ENCODE assay signal across 6 cellular contexts in genomic region chr14:24243336-24243836, GRCh38. TPM values are rescaled to one million over a fixed set of nuclear protein-coding genes. Genes with fewer than 3 reads are reported as not detected.
DNase-seq lines count a peak whose midpoint lies in the region; ATAC-seq and TF ChIP-seq lines count a peak whose summit lies in the region.

No MANE protein-coding gene starts in this region.

- CTCF ChIA-PET in activated B cell treated with CpG ODN at 0.5 μM for 24 hours (lab: Charles Lee): interaction anchor here (0.6 to 3.8 kb wide), 23 partner anchors 10 to 198 kb away, joined by 3 to 139 read pairs (median 6); partner anchors contain the start of genes CHMP4A, CIDEB, DHRS1 and GMPR2

- peaks cover 64% of the 10 kb centered on the region for H3K4me1 Mint-ChIP-seq in activated B cell treated with CpG ODN at 0.5 μM for 24 hours

- H3K9ac ChIP-seq in HUES64 (ENCODE audit: low read depth, low read length) (peak overlapping the region; percentile 69), liver (ENCODE audit: low read depth in 1 of 2, low read length in 2 of 2) (peak overlapping the region; percentile 56 to 92)

- H3K4me1 ChIP-seq in HUES64 (ENCODE audit: insufficient read depth, low read length) (peaks cover 5% of the 10 kb centered on the region; the same call in 1 of the 2 replicates), liver (ENCODE audit: control insufficient read depth in 4 of 4, insufficient read depth in 4 of 4, low read length in 3 of 4) (peaks cover 10 to 47% (median 27%) of the 10 kb centered on the region in 4 donors)

- intact Hi-C loops in activated B cell treated with CpG ODN at 0.5 μM for 24 hours (cut with micrococcal nuclease): loop anchor here (1.0 to 2.0 kb wide), 3 partner anchors 35 to 193 kb away; no protein-coding TSS in a partner anchor

- ATAC-seq in activated B cell treated with CpG ODN at 0.5 μM for 24 hours (ENCODE audit: low read depth) (no peak), HG02938 (IDR thresholded peaks at IDR 0.05; ENCODE audit: unreplicated experiment) (no peak)

- TF ChIP-seq RAD21 in liver (IDR thresholded peaks at IDR 0.05): no peak

- POLR2A ChIA-PET in activated B cell treated with CpG ODN at 0.5 μM for 24 hours (lab: Charles Lee): interaction anchor here (1.2 to 11.1 kb wide), 31 partner anchors 8 to 922 kb away, joined by 3 to 242 read pairs (median 20); partner anchors contain the start of genes CBLN3, CHMP4A, CIDEB and DCAF11

- H3K27ac ChIP-seq in HUES64 (ENCODE audit: low read depth, low read length) (peak overlapping the region; percentile 95; the same call in 1 of the 2 replicates), liver (ENCODE audit: low read depth in 1 of 2, low read length in 2 of 2) (peak overlapping the region; percentile 99 to 100)

- peaks cover 38% of the 10 kb centered on the region for H3K36me3 Mint-ChIP-seq in activated B cell treated with CpG ODN at 0.5 μM for 24 hours (ENCODE audit: low read depth)

- peak overlapping the region; percentile 99 for H3K4me3 Mint-ChIP-seq in activated B cell treated with CpG ODN at 0.5 μM for 24 hours

- H3K4me3 ChIP-seq in HUES64 (ENCODE audit: low read length) (peak overlapping the region; percentile 78), liver (ENCODE audit: low read depth in 1 of 3, low read length in 3 of 3) (peak overlapping the region in 1 of 3 donors; percentile 60)

- no peaks in the 10 kb centered on the region for H3K27me3 Mint-ChIP-seq in activated B cell treated with CpG ODN at 0.5 μM for 24 hours

- WGBS in HUES64: 64% methylated on average over 9 of the region's 10 CpGs
- 55% methylated on average over 10 of the region's 10 CpGs for WGBS in liver

- H3K9me3 Mint-ChIP-seq in activated B cell treated with CpG ODN at 0.5 μM for 24 hours: no peaks in the 10 kb centered on the region

- peak overlapping the region; percentile 100 for H3K27ac Mint-ChIP-seq in activated B cell treated with CpG ODN at 0.5 μM for 24 hours

- DNase-seq in activated B cell treated with CpG ODN at 0.5 μM for 24 hours (no peak), activated gamma-delta T cell (lab: John Stamatoyannopoulos, UW) (no peak), NCI-H446 (lab: John Stamatoyannopoulos, UW) (no peak)

- TF ChIP-seq CTCF in activated B cell treated with CpG ODN at 0.5 μM for 24 hours (IDR thresholded peaks at IDR 0.05) (no peak), liver (IDR thresholded peaks at IDR 0.05; ENCODE audit: low read depth, low read length, missing input control) (no peak)

- H3K36me3 ChIP-seq in HUES64 (ENCODE audit: insufficient read depth, low read length) (peaks cover 28% of the 10 kb centered on the region), liver (ENCODE audit: control insufficient read depth in 4 of 4, insufficient read depth in 3 of 4, low read depth in 1 of 4, low read length in 3 of 4) (peaks cover 5 to 26% (median 23%) of the 10 kb centered on the region in 4 donors)

- H3K9me3 ChIP-seq in HUES64 (ENCODE audit: insufficient read depth, low read depth, low read length) (no peaks in the 10 kb centered on the region), liver (ENCODE audit: control insufficient read depth in 4 of 4, low read length in 3 of 4) (no peaks in the 10 kb centered on the region)

- H3K27me3 ChIP-seq in HUES64 (ENCODE audit: insufficient read depth, low read length): no peaks in the 10 kb centered on the region
- no peaks in the 10 kb centered on the region for H3K27me3 ChIP-seq in liver (ENCODE audit: control insufficient read depth in 4 of 4, insufficient read depth in 4 of 4, low read length in 3 of 4)

TF ChIP-seq in liver, 16 proteins besides CTCF, POLR2A, EP300 and RAD21:
- TF ChIP-seq YY1 (IDR thresholded peaks at IDR 0.05) (no peak), SP1 (IDR thresholded peaks at IDR 0.05) (no peak), GABPA (IDR thresholded peaks at IDR 0.05 in 1 of 2, conservative IDR thresholded peaks at IDR 0.05 in 1 of 2) (no peak), JUND (IDR thresholded peaks at IDR 0.05) (no peak), FOXA1 (IDR thresholded peaks at IDR 0.05) (no peak), FOXA2 (IDR thresholded peaks at IDR 0.05) (no peak), TAF1 (conservative IDR thresholded peaks at IDR 0.05) (no peak), ZBTB33 (IDR thresholded peaks at IDR 0.05) (no peak), HNF4A (conservative IDR thresholded peaks at IDR 0.05) (no peak), REST (IDR thresholded peaks at IDR 0.05) (no peak), NR2F2 (IDR thresholded peaks at IDR 0.05) (no peak), MAX (IDR thresholded peaks at IDR 0.05) (no peak), HNF4G (IDR thresholded peaks at IDR 0.05) (no peak), EGR1 (IDR thresholded peaks at IDR 0.05; ENCODE audit: low read depth in 2 of 2) (no peak), ATF3 (IDR thresholded peaks at IDR 0.05) (no peak), RXRA (IDR thresholded peaks at IDR 0.05) (no peak)

RNA-seq across cellular contexts. Expression of gene TINF2, which starts 1.0 kb away (rescaled TPM):
- polyA plus RNA-seq in HUES64 (2013, experiment 1 of 2): 25.1 TPM
- polyA plus RNA-seq in HUES64 (2013, experiment 2 of 2): 26.4 TPM
- total RNA-seq in activated B cell treated with CpG ODN at 0.5 μM for 24 hours: 197 and 205 TPM in 2 replicates
- total RNA-seq in liver: 10 to 100 TPM; 23.5 to 25.1 TPM
- 10 to 100 TPM; 14.4 to 24.3 TPM for polyA plus RNA-seq in liver

RNA-seq across cellular contexts. Expression of gene GMPR2, which starts 10.7 kb away (rescaled TPM):
- polyA plus RNA-seq in HUES64 (2013, experiment 1 of 2): 52.2 TPM
- 52.7 TPM for polyA plus RNA-seq in HUES64 (2013, experiment 2 of 2)
- total RNA-seq in activated B cell treated with CpG ODN at 0.5 μM for 24 hours: 43.8 and 50.2 TPM in 2 replicates
- 10 to 100 TPM; 28.6 to 29.8 TPM for total RNA-seq in liver
- 10 to 100 TPM; 34.9 to 42.7 TPM for polyA plus RNA-seq in liver

RNA-seq across cellular contexts. Expression of gene NEDD8, which starts 11.2 kb away (rescaled TPM):
- 181 TPM for polyA plus RNA-seq in HUES64 (2013, experiment 1 of 2)
- polyA plus RNA-seq in HUES64 (2013, experiment 2 of 2): 203 TPM
- 129 and 149 TPM in 2 replicates for total RNA-seq in activated B cell treated with CpG ODN at 0.5 μM for 24 hours
- 10 to 100 TPM; 32.3 to 49.3 TPM for total RNA-seq in liver
- polyA plus RNA-seq in liver: 100 to 1,000 TPM; 107 to 136 TPM

RNA-seq across cellular contexts. Expression of gene TGM1, which starts 19.6 kb away (rescaled TPM):
- 0.95 TPM for polyA plus RNA-seq in HUES64 (2013, experiment 1 of 2)
- polyA plus RNA-seq in HUES64 (2013, experiment 2 of 2): 1.0 TPM
- total RNA-seq in activated B cell treated with CpG ODN at 0.5 μM for 24 hours: 6.4 and 6.5 TPM in 2 replicates
- total RNA-seq in liver: 1 to 10 TPM; 1.1 to 1.5 TPM
- under 1 TPM; 0.28 to 0.39 TPM for polyA plus RNA-seq in liver

RNA-seq across cellular contexts. Expression of gene MDP1, which starts 27.5 kb away (rescaled TPM):
- polyA plus RNA-seq in HUES64 (2013, experiment 1 of 2): 22.4 TPM
- polyA plus RNA-seq in HUES64 (2013, experiment 2 of 2): 20.3 TPM
- total RNA-seq in activated B cell treated with CpG ODN at 0.5 μM for 24 hours: 12.7 and 16.3 TPM in 2 replicates
- 1 to 10 TPM; 3.2 to 6.6 TPM for total RNA-seq in liver
- 10 to 100 TPM in 1 of 2 donors, 1 to 10 TPM in 1; 7.4 to 13.4 TPM for polyA plus RNA-seq in liver
